ENCODE assay signal across 8 cellular contexts in genomic region chr2:73779472-73780241, GRCh38. TPM values are rescaled to one million over a fixed set of nuclear protein-coding genes. Genes with fewer than 3 reads are reported as not detected.
DNase-seq lines count a peak whose midpoint lies in the region; ATAC-seq, FAIRE-seq and TF ChIP-seq lines count a peak whose summit lies in the region.

DUSP11 (minus strand) TSS chr2:73780103; CDS start chr2:73779974, 129 bp downstream.

- H3K27me3 ChIP-seq in Caco-2 (replicated peaks; ENCODE audit: control insufficient read depth, insufficient read depth, low read length) = no peaks in the 10 kb centered on the region

- H3K9me3 ChIP-seq in Caco-2 = no peaks in the 10 kb centered on the region
- H3K9me3 ChIP-seq in mesodermal cell (ENCODE audit: control insufficient read depth, low read length) = no peaks in the 10 kb centered on the region

- POLR2A ChIA-PET in Caco-2 (lab: Charles Lee) = interaction anchor here (0.9 kb wide), 1 partner anchor 216 kb away, joined by 3 read pairs; no protein-coding TSS in a partner anchor

- no peaks in the 10 kb centered on the region for H3K36me3 Mint-ChIP-seq in Caco-2 (ENCODE audit: insufficient read depth, unreplicated experiment)
- H3K36me3 Mint-ChIP-seq in activated CD8-positive, alpha-beta memory T cell treated with anti-CD3 and anti-CD28 coated beads, Interleukin-2, amount 10 ng/mL, durations not matched to agents 7 days and 5 days = peaks cover 24% of the 10 kb centered on the region

- peak; percentile 88 to 95 for TF ChIP-seq CTCF in Caco-2 (IDR thresholded peaks at IDR 0.05; ENCODE audit: insufficient read depth in 1 of 2, low read depth in 1 of 2, low read length in 1 of 2, severe bottlenecking in 1 of 2, unreplicated experiment in 1 of 2)

- no peaks in the 10 kb centered on the region for H3K27me3 Mint-ChIP-seq in Caco-2 (ENCODE audit: insufficient read depth, unreplicated experiment)
- no peaks in the 10 kb centered on the region for H3K27me3 Mint-ChIP-seq in activated CD8-positive, alpha-beta memory T cell treated with anti-CD3 and anti-CD28 coated beads, Interleukin-2, amount 10 ng/mL, durations not matched to agents 7 days and 5 days

- peak; percentile 95 for DNase-seq in Caco-2
- peak; percentile 98 for DNase-seq in HTR-8/SVneo (ENCODE audit: insufficient read length, low spot score)
- peak; percentile 86 for DNase-seq in NOMO-1 treated with dmso at 0.1 percent for 144 hours (lab: John Stamatoyannopoulos, UW; ENCODE audit: unreplicated experiment)
- DNase-seq in activated CD8-positive, alpha-beta memory T cell treated with anti-CD3 and anti-CD28 coated beads, Interleukin-2, amount 10 ng/mL, durations not matched to agents 7 days and 5 days = peak; percentile 98
- DNase-seq in stimulated activated CD8-positive, alpha-beta memory T cell treated with anti-CD3 and anti-CD28 coated beads, Interleukin-15, amount 100 ng/mL, for 48 hours (ENCODE audit: low read depth in 2 of 2) = peak; percentile 90 to 92

- peak within 1 kb of the TSS; percentile 93 for H3K4me3 Mint-ChIP-seq in Caco-2 (ENCODE audit: unreplicated experiment)
- peak within 1 kb of the TSS; percentile 95 for H3K4me3 Mint-ChIP-seq in activated CD8-positive, alpha-beta memory T cell treated with anti-CD3 and anti-CD28 coated beads, Interleukin-2, amount 10 ng/mL, durations not matched to agents 7 days and 5 days

- H3K36me3 ChIP-seq in Caco-2 (ENCODE audit: control insufficient read depth, insufficient read depth, low read length) = peaks cover 1% of the 10 kb centered on the region; the same call in 1 of the 2 replicates
- peaks cover 19% of the 10 kb centered on the region for H3K36me3 ChIP-seq in mesodermal cell (ENCODE audit: control insufficient read depth, insufficient read depth, low read length)

- CTCF ChIA-PET in Caco-2 (lab: Charles Lee) = interaction anchor here (0.8 kb wide), 1 partner anchor 42 kb away, joined by 3 read pairs; the partner anchor contains the start of gene TPRKB
- CTCF ChIA-PET in activated CD8-positive, alpha-beta memory T cell treated with anti-CD3 and anti-CD28 coated beads, Interleukin-2, amount 10 ng/mL, durations not matched to agents 7 days and 5 days (lab: Charles Lee) = interaction anchor here (0.9 kb wide), 2 partner anchors 43 to 91 kb away, joined by 3 read pairs; partner anchors contain the start of gene TPRKB

- H3K9me3 Mint-ChIP-seq in Caco-2 (ENCODE audit: unreplicated experiment) = no peaks in the 10 kb centered on the region
- no peaks in the 10 kb centered on the region for H3K9me3 Mint-ChIP-seq in activated CD8-positive, alpha-beta memory T cell treated with anti-CD3 and anti-CD28 coated beads, Interleukin-2, amount 10 ng/mL, durations not matched to agents 7 days and 5 days (ENCODE audit: low read depth)

- H3K27ac ChIP-seq in mesodermal cell (ENCODE audit: low read depth, low read length, severe bottlenecking) = peak within 1 kb of the TSS; percentile 77

- H3K4me1 ChIP-seq in Caco-2 (peaks cover 5% of the 10 kb centered on the region; the same call in 1 of the 2 replicates), mesodermal cell (ENCODE audit: control insufficient read depth, insufficient read depth, low read length, poor library complexity, severe bottlenecking) (peaks cover 3% of the 10 kb centered on the region)

- in situ Hi-C loops in endometrial microvascular endothelial cells (cut with HindIII; ENCODE audit: inconsistent ontology term, low pct_unique_long_range_greater_than_20kb, low sequenced_read_pairs) = no loop called here

- peaks cover 6% of the 10 kb centered on the region for H3K4me1 Mint-ChIP-seq in Caco-2 (ENCODE audit: low read depth, unreplicated experiment)
- peaks cover 23% of the 10 kb centered on the region for H3K4me1 Mint-ChIP-seq in activated CD8-positive, alpha-beta memory T cell treated with anti-CD3 and anti-CD28 coated beads, Interleukin-2, amount 10 ng/mL, durations not matched to agents 7 days and 5 days

- H3K4me3 ChIP-seq in Caco-2 (ENCODE audit: low read depth, low read length) (peak within 1 kb of the TSS; percentile 94), mesodermal cell (ENCODE audit: extremely low read depth, insufficient read depth, low read length, poor library complexity, severe bottlenecking) (peak within 1 kb of the TSS; percentile 96)

- peak; percentile 88 for FAIRE-seq in HTR-8/SVneo (lab: Jason Lieb, UNC)

- peak within 1 kb of the TSS; percentile 89 for H3K27ac Mint-ChIP-seq in Caco-2 (ENCODE audit: unreplicated experiment)
- H3K27ac Mint-ChIP-seq in activated CD8-positive, alpha-beta memory T cell treated with anti-CD3 and anti-CD28 coated beads, Interleukin-2, amount 10 ng/mL, durations not matched to agents 7 days and 5 days = peak within 1 kb of the TSS; percentile 96

- intact Hi-C loops in Caco-2 (cut with micrococcal nuclease; ENCODE audit: unreplicated experiment) = loop anchor here (1.0 kb wide), 1 partner anchor 42 kb away; the partner anchor contains the start of gene TPRKB

- 0% methylated on average over 37 to 38 of the region's 41 CpGs for whole genome bisulfite sequencing in mesodermal cell (ENCODE audit: insufficient coverage in 2 of 2), 2 experiments

- BruUV-seq in Caco-2 (replicated peaks; lab: Mats Ljungman, UMichigan) = TSS peak; percentile 43

- ATAC-seq in GM21360 (IDR thresholded peaks at IDR 0.05; ENCODE audit: unreplicated experiment) = peak; percentile 98
- ATAC-seq in activated CD8-positive, alpha-beta memory T cell treated with anti-CD3 and anti-CD28 coated beads, Interleukin-2, amount 10 ng/mL, durations not matched to agents 7 days and 5 days = peak; percentile 97

RNA-seq across cellular contexts. Expression of gene DUSP11, which starts in this region (rescaled TPM):
- total RNA-seq in Caco-2 (2022) (23.8 and 24.3 TPM in 2 replicates), endometrial microvascular endothelial cells (ENCODE audit: inconsistent ontology term) (30.2 TPM)
- total RNA-seq in activated CD8-positive, alpha-beta memory T cell treated with anti-CD3 and anti-CD28 coated beads, Interleukin-2, amount 10 ng/mL, durations not matched to agents 7 days and 5 days = 10 to 100 TPM; 23.9 to 30.2 TPM
- polyA plus RNA-seq in mesodermal cell (2013, experiment 1 of 2) = 30.1 TPM
- 30.8 TPM for polyA plus RNA-seq in mesodermal cell (2013, experiment 2 of 2)

Comparison
In these comparisons a context has a peak if more than half of its experiments do, and no peak if none do; other contexts are left out.
1. Peak in every context shown above with its lines: DNase-seq, ATAC-seq, H3K4me3 ChIP-seq and H3K27ac ChIP-seq.